20 cellular contexts compared by ENCODE assay signal in genomic region chrX:41970419-41970818, GRCh38. TPM values are rescaled to one million over a fixed set of nuclear protein-coding genes. Genes with fewer than 3 reads are reported as not detected.
DNase-seq lines count a peak whose midpoint lies in the region; ATAC-seq and TF ChIP-seq lines count a peak whose summit lies in the region.
"Had no signal": no experiment of that assay in that cellular context is flagged by ENCODE, and none has a peak within 500 bp of the region (broad histone marks: within the 10 kb centered on the region; RNA-seq: fewer than 3 reads in every experiment).

No MANE protein-coding gene starts in this region.

- DNase-seq in DMS53 (lab: John Stamatoyannopoulos, UW) (peak; percentile 0), DMS53 treated with DMSO at 0.1 percent for 48 hours (lab: John Stamatoyannopoulos, UW; ENCODE audit: unreplicated experiment) (no peak), endothelial cell (ENCODE audit: low spot score) (no peak), osteoblast (ENCODE audit: insufficient read length, low spot score, missing footprints) (peak; percentile 46)
- DNase-seq in activated naive CD8-positive, alpha-beta T cell treated with anti-CD3 and anti-CD28 coated beads for 36 hours = no peak
- no peak for DNase-seq in stimulated activated CD4-positive, alpha-beta T cell treated with anti-CD3 and anti-CD28 coated beads, Interleukin-4, amount 100 ng/mL, for 24 hours
- DNase-seq: AML-193; CD4-positive, alpha-beta memory T cell; DMS153; DND-41; EL; GOT3; H7; KBM-7 had no signal

- H3K36me3 Mint-ChIP-seq in endothelial cell (ENCODE audit: low read depth, unreplicated experiment) = no peaks in the 10 kb centered on the region
- no peaks in the 10 kb centered on the region for H3K36me3 Mint-ChIP-seq in activated naive CD8-positive, alpha-beta T cell treated with anti-CD3 and anti-CD28 coated beads for 36 hours
- H3K36me3 Mint-ChIP-seq: CD4-positive, alpha-beta memory T cell; IgD-negative memory B cell had no signal

- H3K4me2 ChIP-seq in osteoblast (ENCODE audit: insufficient read depth, low read length) = no peak overlapping the region
- H3K4me2 ChIP-seq: A549 had no signal

- no peaks in the 10 kb centered on the region for H3K9me3 ChIP-seq in osteoblast (ENCODE audit: low read depth, low read length)
- H3K9me3 ChIP-seq: A549 had no signal

- no peak overlapping the region for H3K27ac Mint-ChIP-seq in endothelial cell (ENCODE audit: unreplicated experiment)
- H3K27ac Mint-ChIP-seq in activated naive CD8-positive, alpha-beta T cell treated with anti-CD3 and anti-CD28 coated beads for 36 hours = no peak overlapping the region
- H3K27ac Mint-ChIP-seq: CD4-positive, alpha-beta memory T cell; IgD-negative memory B cell had no signal

- no peaks in the 10 kb centered on the region for H4K20me1 ChIP-seq in osteoblast (ENCODE audit: insufficient read depth, low read length)

- H2AFZ ChIP-seq in osteoblast (ENCODE audit: low read length) = no peak overlapping the region

- H3K4me3 Mint-ChIP-seq in endothelial cell (ENCODE audit: unreplicated experiment) = no peak overlapping the region
- H3K4me3 Mint-ChIP-seq in activated naive CD8-positive, alpha-beta T cell treated with anti-CD3 and anti-CD28 coated beads for 36 hours = no peak overlapping the region
- H3K4me3 Mint-ChIP-seq: CD4-positive, alpha-beta memory T cell had no signal

- H3K4me3 ChIP-seq in osteoblast (ENCODE audit: insufficient read depth, low read length) = no peak overlapping the region
- H3K4me3 ChIP-seq: A549 had no signal

- no peak overlapping the region for H3K27ac ChIP-seq in osteoblast (ENCODE audit: low read depth, low read length)
- H3K27ac ChIP-seq: 22Rv1, A549, C4-2B had no signal

- TF ChIP-seq CTCF in endothelial cell (IDR thresholded peaks at IDR 0.05; ENCODE audit: unreplicated experiment) (peak; percentile 33), osteoblast (IDR thresholded peaks at IDR 0.05; ENCODE audit: extremely low read depth, low read depth, low read length) (no peak)

- H3K4me1 ChIP-seq in osteoblast (ENCODE audit: insufficient read depth, low read length) = no peaks in the 10 kb centered on the region
- H3K4me1 ChIP-seq: A549 had no signal

- H3K4me1 Mint-ChIP-seq in endothelial cell (ENCODE audit: unreplicated experiment) = peaks cover 3% of the 10 kb centered on the region
- H3K4me1 Mint-ChIP-seq in activated naive CD8-positive, alpha-beta T cell treated with anti-CD3 and anti-CD28 coated beads for 36 hours = no peaks in the 10 kb centered on the region
- H3K4me1 Mint-ChIP-seq: CD4-positive, alpha-beta memory T cell had no signal

- no peaks in the 10 kb centered on the region for H3K36me3 ChIP-seq in osteoblast (ENCODE audit: insufficient read depth, low read length)

- H3K27me3 Mint-ChIP-seq in endothelial cell (ENCODE audit: unreplicated experiment) = no peaks in the 10 kb centered on the region
- no peaks in the 10 kb centered on the region for H3K27me3 Mint-ChIP-seq in activated naive CD8-positive, alpha-beta T cell treated with anti-CD3 and anti-CD28 coated beads for 36 hours

- H3K79me2 ChIP-seq in osteoblast (ENCODE audit: insufficient read depth, low read length) = no peaks in the 10 kb centered on the region

- H3K9me3 Mint-ChIP-seq in endothelial cell (ENCODE audit: unreplicated experiment) = no peaks in the 10 kb centered on the region
- peaks cover 3% of the 10 kb centered on the region for H3K9me3 Mint-ChIP-seq in activated naive CD8-positive, alpha-beta T cell treated with anti-CD3 and anti-CD28 coated beads for 36 hours

- peaks cover 2% of the 10 kb centered on the region for H3K27me3 ChIP-seq in osteoblast (ENCODE audit: insufficient read depth, low read length)

- ATAC-seq in GM18907 (IDR thresholded peaks at IDR 0.05; ENCODE audit: unreplicated experiment) = no peak
- ATAC-seq: HepG2 had no signal

RNA-seq across cellular contexts. Expression of gene CASK, which starts 47.1 kb away (rescaled TPM):
- total RNA-seq in endothelial cell (ENCODE audit: unreplicated experiment) (62.5 TPM), osteoblast (40.4 and 55.4 TPM in 2 replicates)
- total RNA-seq in activated naive CD8-positive, alpha-beta T cell treated with anti-CD3 and anti-CD28 coated beads for 36 hours = 10 to 100 TPM; 16.6 to 20.4 TPM

Comparison
In these comparisons a context has a peak if more than half of its experiments do, and no peak if none do; other contexts are left out.
1. DNase-seq: peak in DMS53 (single experiment) and osteoblast (single experiment); none in DMS53 treated with DMSO at 0.1 percent for 48 hours (single experiment), endothelial cell (single experiment), activated naive CD8-positive, alpha-beta T cell treated with anti-CD3 and anti-CD28 coated beads for 36 hours (single experiment) and stimulated activated CD4-positive, alpha-beta T cell treated with anti-CD3 and anti-CD28 coated beads, Interleukin-4, amount 100 ng/mL, for 24 hours (single experiment).